22 cellular contexts compared by ENCODE assay signal in the genomic region with DNA sequence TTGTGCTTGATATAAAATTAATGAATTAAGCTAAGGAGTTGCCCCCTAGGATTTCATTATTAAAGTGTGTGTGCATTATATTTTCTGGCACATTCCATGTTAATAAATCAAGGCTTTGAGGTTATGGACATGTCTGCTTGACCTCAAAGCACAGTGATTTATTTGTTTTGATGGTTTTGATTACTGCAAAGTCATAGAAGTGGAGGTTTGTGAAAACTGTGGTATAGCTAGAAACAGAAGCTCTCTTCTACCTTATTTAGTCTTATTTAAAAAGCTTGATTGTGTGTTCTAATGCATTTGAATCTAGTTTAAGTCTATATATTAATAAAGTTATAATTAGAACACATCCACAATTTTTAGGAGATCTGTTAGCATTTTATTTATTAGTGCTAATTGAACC. TPM values are rescaled to one million over a fixed set of nuclear protein-coding genes. Genes with fewer than 3 reads are reported as not detected.
DNase-seq lines count a peak whose midpoint lies in the region; ATAC-seq, FAIRE-seq and TF ChIP-seq lines count a peak whose summit lies in the region.
"Had no signal": no experiment of that assay in that cellular context is flagged by ENCODE, and none has a peak within 500 bp of the region (broad histone marks: within the 10 kb centered on the region; RNA-seq: fewer than 3 reads in every experiment).

No MANE protein-coding gene starts in this region.

- no peaks in the 10 kb centered on the region for H3K4me1 ChIP-seq in SJCRH30
- H3K4me1 ChIP-seq: BLaER1, Caco-2 had no signal

- no peaks in the 10 kb centered on the region for H3K27me3 ChIP-seq in SJCRH30
- H3K27me3 ChIP-seq: BLaER1 had no signal

- H3K27ac ChIP-seq in SJCRH30: no peak overlapping the region
- H3K27ac ChIP-seq: BLaER1, C4-2B, GM23248 had no signal

- peak; percentile 99 for FAIRE-seq in D721Med (lab: Jason Lieb, UNC)
- FAIRE-seq: G401.6, GM12892, GM19239, H1 had no signal

- no peak for TF ChIP-seq CTCF in D721Med (IDR thresholded peaks at IDR 0.05; ENCODE audit: insufficient read depth, missing control alignments)

- no peak for ATAC-seq in SK-N-SH treated with all-trans-retinoic acid at 6 μM for 48 hours
- ATAC-seq: CD8-positive, alpha-beta T cell had no signal

- H3K36me3 ChIP-seq in SJCRH30: no peaks in the 10 kb centered on the region
- H3K36me3 ChIP-seq: BLaER1 had no signal

- H3K9me3 ChIP-seq in SJCRH30 (replicated peaks): no peaks in the 10 kb centered on the region
- H3K9me3 ChIP-seq: BLaER1, Caco-2 had no signal

- H3K4me3 ChIP-seq in SJCRH30: no peak overlapping the region
- H3K4me3 ChIP-seq: BLaER1, GM23248 had no signal

- DNase-seq in D721Med (ENCODE audit: insufficient read length, low spot score) (no peak), M059J (ENCODE audit: low read depth) (peak; percentile 19), NCI-H748 treated with DMSO at 0.1 percent for 48 hours (lab: John Stamatoyannopoulos, UW) (no peak), ureter (ENCODE audit: low spot score) (no peak), SJCRH30 (no peak)
- DNase-seq: Caco-2; CD4-positive, CD25-positive, alpha-beta regulatory T cell; DMS 273 treated with DMSO at 0.1 percent for 48 hours; DND-41; GM23248; H7; HCEC 1CT had no signal

TF ChIP-seq in SK-N-SH treated with all-trans-retinoic acid at 6 μM for 48 hours, 23 proteins besides CTCF, POLR2A, EP300 and RAD21:
- TF ChIP-seq ZNF8 (CRISPR knock-in tag; IDR thresholded peaks at IDR 0.05): peak; percentile 92
- TF ChIP-seq OSR1 (CRISPR knock-in tag; IDR thresholded peaks at IDR 0.05): no peak

RNA-seq across cellular contexts. Expression of a gene that starts 32.2 kb away (rescaled TPM):
- 0.52 and 12.0 TPM in 2 replicates for total RNA-seq in M059J (2014; rRNA removed; shearing (Covaris generic))
- total RNA-seq in ureter: 4.9 TPM
- total RNA-seq in SJCRH30 (2014; rRNA removed; shearing (Covaris generic)): 0.03 and 0.47 TPM in 2 replicates
- total RNA-seq: A172; B cell; Caco-2; CD4-positive, CD25-positive, alpha-beta regulatory T cell; CD8-positive, alpha-beta T cell had no signal
